ENCODE assay signal across 8 cellular contexts in genomic region chr14:81221579-81222102, GRCh38. TPM values are rescaled to one million over a fixed set of nuclear protein-coding genes. Genes with fewer than 3 reads are reported as not detected.
DNase-seq lines count a peak whose midpoint lies in the region; ATAC-seq and TF ChIP-seq lines count a peak whose summit lies in the region.

No MANE protein-coding gene starts in this region.

- H3K27me3 ChIP-seq in ACC112 (ENCODE audit: insufficient read depth, low read length) (no peaks in the 10 kb centered on the region), kidney epithelial cell (ENCODE audit: control insufficient read depth, insufficient read depth, low read length) (no peaks in the 10 kb centered on the region), testis (no peaks in the 10 kb centered on the region)

- ATAC-seq in activated naive CD8-positive, alpha-beta T cell treated with anti-CD3 and anti-CD28 coated beads, Interleukin-2, amount 50 U/mL, for 24 hours, result no peak
- no peak for ATAC-seq in GM21367 (IDR thresholded peaks at IDR 0.05; ENCODE audit: unreplicated experiment)

- DNase-seq in HEK293T (ENCODE audit: extremely low spot score) (no peak), kidney epithelial cell (ENCODE audit: low read depth) (no peak), testis (no peak), NK-92 (lab: John Stamatoyannopoulos, UW; ENCODE audit: unreplicated experiment) (no peak), Kasumi-1 (lab: John Stamatoyannopoulos, UW) (no peak)
- peak; percentile 16 for DNase-seq in activated naive CD8-positive, alpha-beta T cell treated with anti-CD3 and anti-CD28 coated beads, Interleukin-2, amount 50 U/mL, for 24 hours

- TF ChIP-seq POLR2A in testis (IDR thresholded peaks at IDR 0.05), result no peak

- H3K27me3 Mint-ChIP-seq in activated naive CD8-positive, alpha-beta T cell treated with anti-CD3 and anti-CD28 coated beads, Interleukin-2, amount 50 U/mL, for 24 hours, result no peaks in the 10 kb centered on the region

- H3K36me3 Mint-ChIP-seq in activated naive CD8-positive, alpha-beta T cell treated with anti-CD3 and anti-CD28 coated beads, Interleukin-2, amount 50 U/mL, for 24 hours (ENCODE audit: low read depth), result peaks cover 8% of the 10 kb centered on the region

- H3K27ac ChIP-seq in ACC112 (ENCODE audit: low read depth, low read length) (peak overlapping the region; percentile 100), testis (peak overlapping the region; percentile 95 to 99)

- H3K27ac Mint-ChIP-seq in activated naive CD8-positive, alpha-beta T cell treated with anti-CD3 and anti-CD28 coated beads, Interleukin-2, amount 50 U/mL, for 24 hours, result peak overlapping the region; percentile 97

- intact Hi-C loops in testis (cut with DNase I; ENCODE audit: low total_unique reads), result no loop called here

- H3K9me3 Mint-ChIP-seq in activated naive CD8-positive, alpha-beta T cell treated with anti-CD3 and anti-CD28 coated beads, Interleukin-2, amount 50 U/mL, for 24 hours, result no peaks in the 10 kb centered on the region

- no peaks in the 10 kb centered on the region for H3K9me3 ChIP-seq in testis

- 20% methylated on average over 16 of the region's 16 CpGs for WGBS in testis, 2 donors

- peak overlapping the region; percentile 88 for H3K4me3 Mint-ChIP-seq in activated naive CD8-positive, alpha-beta T cell treated with anti-CD3 and anti-CD28 coated beads, Interleukin-2, amount 50 U/mL, for 24 hours

- no peak for TF ChIP-seq CTCF in kidney epithelial cell (IDR thresholded peaks at IDR 0.05; ENCODE audit: insufficient read depth, low read length, poor library complexity, severe bottlenecking)
- TF ChIP-seq CTCF in testis (IDR thresholded peaks at IDR 0.05), result no peak

- peak overlapping the region; percentile 91 for H2AFZ ChIP-seq in ACC112 (ENCODE audit: low read length, unreplicated experiment)

- H3K79me2 ChIP-seq in ACC112 (ENCODE audit: control insufficient read depth, insufficient read depth, low read length, unreplicated experiment), result peaks cover 33% of the 10 kb centered on the region

- 0 out of 2 replicates have a peak, but pooled peaks cover 3% of the 10 kb centered on the region for H3K36me3 ChIP-seq in ACC112 (ENCODE audit: insufficient read depth, low read length)
- H3K36me3 ChIP-seq in kidney epithelial cell (ENCODE audit: control insufficient read depth, insufficient read depth, low read length), result no peaks in the 10 kb centered on the region
- H3K36me3 ChIP-seq in testis (ENCODE audit: low read depth, missing control alignments), result no peaks in the 10 kb centered on the region

- peaks cover 42% of the 10 kb centered on the region for H3K4me1 Mint-ChIP-seq in activated naive CD8-positive, alpha-beta T cell treated with anti-CD3 and anti-CD28 coated beads, Interleukin-2, amount 50 U/mL, for 24 hours

- H3K4me3 ChIP-seq in ACC112 (ENCODE audit: low read depth, low read length), result peak overlapping the region; percentile 98
- peak overlapping the region; percentile 49 for H3K4me3 ChIP-seq in kidney epithelial cell (ENCODE audit: low read depth, low read length)
- peak overlapping the region; percentile 90 to 94 for H3K4me3 ChIP-seq in testis

- H3K4me1 ChIP-seq in ACC112 (ENCODE audit: control insufficient read depth, insufficient read depth, low read length, unreplicated experiment), result peaks cover 25% of the 10 kb centered on the region
- H3K4me1 ChIP-seq in testis, result peaks cover 32% of the 10 kb centered on the region

- POLR2A ChIA-PET in HEK293T (lab: Yijun Ruan, JAX), result interaction anchor here (0.8 to 2.2 kb wide), 21 partner anchors 9 to 312 kb away, joined by 3 to 9 read pairs (median 4); partner anchors contain the start of genes CEP128 and SEL1L

- CTCF ChIA-PET in HEK293T (lab: Yijun Ruan, JAX), result interaction anchor here (0.9 kb wide), 1 partner anchor 47 kb away, joined by 3 read pairs; no protein-coding TSS in a partner anchor

TF ChIP-seq in HEK293T, 16 proteins besides CTCF, POLR2A, EP300 and RAD21:
- no peak for TF ChIP-seq SP1 (IDR thresholded peaks at IDR 0.05)
- TF ChIP-seq L3MBTL2 (conservative IDR thresholded peaks at IDR 0.05), result peak; percentile 30

RNA-seq across cellular contexts. Expression of gene GTF2A1, which starts 0.9 kb away (rescaled TPM):
- total RNA-seq in kidney epithelial cell (24.7 and 31.9 TPM in 2 replicates), testis (10 to 100 TPM; 52.9 to 66.0 TPM)
- 50.2 TPM for polyA plus RNA-seq in testis (ENCODE audit: insufficient read depth, low read depth, low replicate concordance)
